ENCODE assay signal across 33 cellular contexts in genomic region chr6:751765-752164, GRCh38.
"Had no signal": no experiment of that assay in that cellular context is flagged by ENCODE, and none has a peak within 500 bp of the region (broad histone marks: within the 10 kb centered on the region; RNA-seq: fewer than 3 reads in every experiment).

No MANE protein-coding gene starts in this region.

- H3K9me3 ChIP-seq: MG63, Peyer's patch had no signal

- H3K4me3 Mint-ChIP-seq: activated CD4-positive, alpha-beta T cell treated with anti-CD3 and anti-CD28 coated beads for 36 hours; activated CD4-positive, alpha-beta T cell treated with anti-CD3 and anti-CD28 coated beads, Interleukin-2, amount 10 ng/mL, durations not matched to agents 7 days and 5 days; activated naive CD4-positive, alpha-beta T cell treated with anti-CD3 and anti-CD28 coated beads, Interleukin-2, amount 10 ng/mL, durations not matched to agents 7 days and 5 days; activated naive CD8-positive, alpha-beta T cell; activated naive CD8-positive, alpha-beta T cell treated with anti-CD3 and anti-CD28 coated beads, Interleukin-2, amount 50 U/mL, for 24 hours; activated T-cell treated with anti-CD3 and anti-CD28 coated beads, Interleukin-2, amount 50 U/mL, for 4 hours; activated T-helper 1 cell treated with anti-CD3 and anti-CD28 coated beads, Interleukin-12 subunit alpha, Interleukin-12 subunit beta, Interleukin-2, Interleukin-4 antibody, amounts not matched to agents 30 ng/mL and 10 ng/mL and 1 ng/mL, durations not matched to agents 14 hours and 24 hours and 36 hours; brain; WTC11 had no signal

- H3K27ac Mint-ChIP-seq: activated CD4-positive, alpha-beta T cell treated with anti-CD3 and anti-CD28 coated beads for 36 hours; activated CD4-positive, alpha-beta T cell treated with anti-CD3 and anti-CD28 coated beads, Interleukin-2, amount 10 ng/mL, durations not matched to agents 7 days and 5 days; activated naive CD8-positive, alpha-beta T cell; activated naive CD8-positive, alpha-beta T cell treated with anti-CD3 and anti-CD28 coated beads, Interleukin-2, amount 50 U/mL, for 24 hours; activated T-helper 1 cell treated with anti-CD3 and anti-CD28 coated beads, Interleukin-12 subunit alpha, Interleukin-12 subunit beta, Interleukin-2, Interleukin-4 antibody, amounts not matched to agents 30 ng/mL and 10 ng/mL and 1 ng/mL, durations not matched to agents 14 hours and 24 hours and 36 hours; brain; WTC11 had no signal

- H3K4me3 ChIP-seq: MG63, Peyer's patch had no signal

- H3K27me3 Mint-ChIP-seq: activated CD4-positive, alpha-beta T cell treated with anti-CD3 and anti-CD28 coated beads for 36 hours; brain had no signal

- H3K36me3 ChIP-seq: MG63, Peyer's patch had no signal

- H3K36me3 Mint-ChIP-seq: activated naive CD4-positive, alpha-beta T cell treated with anti-CD3 and anti-CD28 coated beads, Interleukin-2, amount 10 ng/mL, durations not matched to agents 7 days and 5 days; WTC11 had no signal

- H3K4me1 Mint-ChIP-seq: activated CD4-positive, alpha-beta T cell treated with anti-CD3 and anti-CD28 coated beads for 36 hours; activated CD4-positive, alpha-beta T cell treated with anti-CD3 and anti-CD28 coated beads, Interleukin-2, amount 10 ng/mL, durations not matched to agents 7 days and 5 days; activated naive CD4-positive, alpha-beta T cell treated with anti-CD3 and anti-CD28 coated beads, Interleukin-2, amount 10 ng/mL, durations not matched to agents 7 days and 5 days; activated naive CD8-positive, alpha-beta T cell treated with anti-CD3 and anti-CD28 coated beads, Interleukin-2, amount 50 U/mL, for 24 hours; brain had no signal

- H3K4me1 ChIP-seq: Peyer's patch had no signal

- ATAC-seq: activated CD4-positive, alpha-beta T cell treated with anti-CD3 and anti-CD28 coated beads for 36 hours; activated CD4-positive, CD25-positive, alpha-beta regulatory T cell treated with anti-CD3 and anti-CD28 coated beads, Interleukin-2, amount 50 U/mL, for 24 hours; activated naive CD8-positive, alpha-beta T cell treated with anti-CD3 and anti-CD28 coated beads, Interleukin-2, amount 50 U/mL, for 24 hours; activated T-cell treated with anti-CD3 and anti-CD28 coated beads, Interleukin-2, amount 50 U/mL, for 4 hours; PC-3; WTC11 had no signal

- H3K9me3 Mint-ChIP-seq: activated CD4-positive, alpha-beta T cell treated with anti-CD3 and anti-CD28 coated beads, Interleukin-2, amount 10 ng/mL, durations not matched to agents 7 days and 5 days; activated naive CD4-positive, alpha-beta T cell treated with anti-CD3 and anti-CD28 coated beads, Interleukin-2, amount 10 ng/mL, durations not matched to agents 7 days and 5 days; activated naive CD8-positive, alpha-beta T cell treated with anti-CD3 and anti-CD28 coated beads, Interleukin-2, amount 50 U/mL, for 24 hours; activated T-cell treated with anti-CD3 and anti-CD28 coated beads, Interleukin-2, amount 50 U/mL, for 4 hours; activated T-helper 1 cell treated with anti-CD3 and anti-CD28 coated beads, Interleukin-12 subunit alpha, Interleukin-12 subunit beta, Interleukin-2, Interleukin-4 antibody, amounts not matched to agents 30 ng/mL and 10 ng/mL and 1 ng/mL, durations not matched to agents 14 hours and 24 hours and 36 hours had no signal

- H3K27ac ChIP-seq: Peyer's patch, RWPE1 had no signal

- H3K27me3 ChIP-seq: MG63, Peyer's patch had no signal

- DNase-seq: activated CD4-positive, alpha-beta T cell treated with anti-CD3 and anti-CD28 coated beads for 36 hours; activated CD4-positive, alpha-beta T cell treated with anti-CD3 and anti-CD28 coated beads, Interleukin-2, amount 10 ng/mL, durations not matched to agents 7 days and 5 days; activated CD4-positive, alpha-beta T cell treated with anti-CD3 and anti-CD28 coated beads, Interleukin-2, amount 50 U/mL, for 48 hours; activated CD8-positive, alpha-beta memory T cell treated with anti-CD3 and anti-CD28 coated beads, Interleukin-2, amount 50 U/mL, for 4 hours; activated gamma-delta T cell treated with Interleukin-2 at 50 U/mL for 16 hours; activated naive CD4-positive, alpha-beta T cell treated with anti-CD3 and anti-CD28 coated beads, Interleukin-2, amount 10 ng/mL, durations not matched to agents 7 days and 5 days; activated naive CD8-positive, alpha-beta T cell treated with anti-CD3 and anti-CD28 coated beads, Interleukin-2, amount 50 U/mL, for 24 hours; activated T-cell treated with anti-CD3 and anti-CD28 coated beads for 4 hours; activated T-cell treated with anti-CD3 and anti-CD28 coated beads, Interleukin-2, amount 50 U/mL, for 4 hours; anterior cingulate cortex; caudate nucleus; cerebellar nuclear complex; Kasumi-1; KG1; MG63; NCI-H1092; NCI-H1417 treated with DMSO at 0.1 percent for 48 hours; NCI-H187 treated with DMSO at 0.1 percent for 48 hours; NCI-H345; NCI-H510A; NCI-H526; NCI-H748 treated with DMSO at 0.1 percent for 48 hours; PC-3; Peyer's patch; Right ventricle myocardium superior; SW 1271; T1000 had no signal
